Comparison of ENCODE assay signal across 24 cellular contexts in genomic region chr3:155504682-155505081, GRCh38.
DNase-seq lines count a peak whose midpoint lies in the region; ATAC-seq and TF ChIP-seq lines count a peak whose summit lies in the region.
"Had no signal": no experiment of that assay in that cellular context is flagged by ENCODE, and none has a peak within 500 bp of the region (broad histone marks: within the 10 kb centered on the region; RNA-seq: fewer than 3 reads in every experiment).

No MANE protein-coding gene starts in this region.

- TF ChIP-seq POLR2A in stomach (IDR thresholded peaks at IDR 0.05) = no peak

- in situ Hi-C loops in brain microvascular endothelial cell (cut with HindIII; ENCODE audit: low pct_ligation_motif_present, low sequenced_read_pairs) = no loop called here

- 48 to 73% (median 64%) methylated on average over 1 of the region's 1 CpG for WGBS in stomach, 5 donors

- no peak overlapping the region for H3K4me3 ChIP-seq in DND-41 (ENCODE audit: low read depth in 1 of 2, low read length in 2 of 2)
- H3K4me3 ChIP-seq in stomach = no peak overlapping the region
- no peak overlapping the region for H3K4me3 ChIP-seq in brain microvascular endothelial cell (ENCODE audit: low read depth, low read length)
- H3K4me3 ChIP-seq: esophagus squamous epithelium, gastrocnemius medialis, lower lobe of right lung, psoas muscle, suprapubic skin, vagina had no signal

- H3K9ac ChIP-seq in DND-41 (ENCODE audit: low read depth, low read length) = no peak overlapping the region

- no peak for TF ChIP-seq CTCF in DND-41 (IDR thresholded peaks at IDR 0.05; ENCODE audit: borderline replicate concordance, extremely low read depth, low read length, poor library complexity, severe bottlenecking)
- TF ChIP-seq CTCF in stomach (IDR thresholded peaks at IDR 0.05) = no peak
- TF ChIP-seq CTCF in osteocyte (IDR thresholded peaks at IDR 0.05) = no peak
- no peak for TF ChIP-seq CTCF in brain microvascular endothelial cell (IDR thresholded peaks at IDR 0.05; ENCODE audit: low read depth, low read length, missing control alignments)

- H3K27me3 Mint-ChIP-seq in osteocyte (ENCODE audit: unreplicated experiment) = no peaks in the 10 kb centered on the region
- H3K27me3 Mint-ChIP-seq: activated CD4-positive, alpha-beta memory T cell treated with anti-CD3 and anti-CD28 coated beads for 36 hours; activated naive CD8-positive, alpha-beta T cell treated with anti-CD3 and anti-CD28 coated beads, Interleukin-2, amount 50 U/mL, for 24 hours; CD4-positive, CD25-positive, alpha-beta regulatory T cell had no signal

- H3K4me1 Mint-ChIP-seq in osteocyte (ENCODE audit: unreplicated experiment) = no peaks in the 10 kb centered on the region
- H3K4me1 Mint-ChIP-seq: activated naive CD8-positive, alpha-beta T cell treated with anti-CD3 and anti-CD28 coated beads, Interleukin-2, amount 50 U/mL, for 24 hours; CD4-positive, CD25-positive, alpha-beta regulatory T cell had no signal

- ATAC-seq in DND-41 (ENCODE audit: insufficient read depth, low read depth) (no peak), GM19023 (IDR thresholded peaks at IDR 0.05; ENCODE audit: unreplicated experiment) (no peak)
- ATAC-seq: activated naive CD8-positive, alpha-beta T cell treated with anti-CD3 and anti-CD28 coated beads, Interleukin-2, amount 50 U/mL, for 24 hours; gastrocnemius medialis; psoas muscle had no signal

- H3K36me3 ChIP-seq in DND-41 (ENCODE audit: insufficient read depth, low read length) (peaks cover 63% of the 10 kb centered on the region), stomach (peaks cover 0 to 6% (median 0%) of the 10 kb centered on the region in 4 donors), brain microvascular endothelial cell (replicated peaks) (no peaks in the 10 kb centered on the region)
- H3K36me3 ChIP-seq: esophagus squamous epithelium, gastrocnemius medialis, lower lobe of right lung, suprapubic skin, vagina had no signal

- intact Hi-C loops in stomach (cut with DNase I; ENCODE audit: low total_unique reads) = no loop called here

- TF ChIP-seq EP300 in stomach (IDR thresholded peaks at IDR 0.05) = no peak

- H3K4me2 ChIP-seq in DND-41 (ENCODE audit: insufficient read depth, low read length) = no peak overlapping the region

- no peaks in the 10 kb centered on the region for H3K4me1 ChIP-seq in DND-41 (ENCODE audit: insufficient read depth, low read length)
- no peaks in the 10 kb centered on the region for H3K4me1 ChIP-seq in stomach
- H3K4me1 ChIP-seq: esophagus squamous epithelium, gastrocnemius medialis, lower lobe of right lung, psoas muscle, suprapubic skin, vagina had no signal

- no peaks in the 10 kb centered on the region for H3K36me3 Mint-ChIP-seq in osteocyte (ENCODE audit: unreplicated experiment)
- H3K36me3 Mint-ChIP-seq: activated CD4-positive, alpha-beta memory T cell treated with anti-CD3 and anti-CD28 coated beads for 36 hours; CD4-positive, CD25-positive, alpha-beta regulatory T cell had no signal

- H3K4me3 Mint-ChIP-seq in osteocyte (ENCODE audit: unreplicated experiment) = no peak overlapping the region
- H3K4me3 Mint-ChIP-seq: activated CD4-positive, alpha-beta memory T cell treated with anti-CD3 and anti-CD28 coated beads for 36 hours; activated naive CD8-positive, alpha-beta T cell treated with anti-CD3 and anti-CD28 coated beads, Interleukin-2, amount 50 U/mL, for 24 hours; brain; CD4-positive, CD25-positive, alpha-beta regulatory T cell had no signal

- no peaks in the 10 kb centered on the region for H3K9me3 ChIP-seq in DND-41 (ENCODE audit: insufficient read depth, low read length, severe bottlenecking)
- H3K9me3 ChIP-seq in stomach = no peaks in the 10 kb centered on the region
- H3K9me3 ChIP-seq: esophagus squamous epithelium, gastrocnemius medialis, lower lobe of right lung, psoas muscle, suprapubic skin, vagina had no signal

- H3K79me2 ChIP-seq in DND-41 (ENCODE audit: insufficient read depth, low read length) = no peaks in the 10 kb centered on the region

- DNase-seq in DND-41 (no peak), NCI-H2081 treated with DMSO at 0.1 percent for 48 hours (lab: John Stamatoyannopoulos, UW) (peak; percentile 97), NCI-H69 (lab: John Stamatoyannopoulos, UW) (peak; percentile 94), stomach (peak; percentile 40), osteocyte (ENCODE audit: extremely low spot score, unreplicated experiment) (no peak), brain microvascular endothelial cell (no peak)
- DNase-seq: activated CD4-positive, alpha-beta memory T cell treated with anti-CD3 and anti-CD28 coated beads for 36 hours; activated CD4-positive, CD25-positive, alpha-beta regulatory T cell; activated effector memory CD4-positive, alpha-beta T cell treated with Interleukin-2 at 50 U/mL for 16 hours; activated naive CD8-positive, alpha-beta T cell treated with anti-CD3 and anti-CD28 coated beads, Interleukin-2, amount 50 U/mL, for 24 hours; CD4-positive, CD25-positive, alpha-beta regulatory T cell; esophagus squamous epithelium; gastrocnemius medialis; islet precursor cell; KBM-7; lower lobe of right lung; MV-4-11; psoas muscle; RPMI8226; T-helper 9 cell had no signal

- no peaks in the 10 kb centered on the region for H3K27me3 ChIP-seq in DND-41 (ENCODE audit: insufficient read depth, low read length, poor library complexity)
- no peaks in the 10 kb centered on the region for H3K27me3 ChIP-seq in stomach
- H3K27me3 ChIP-seq in brain microvascular endothelial cell (replicated peaks) = no peaks in the 10 kb centered on the region
- H3K27me3 ChIP-seq: esophagus squamous epithelium, gastrocnemius medialis, suprapubic skin, vagina had no signal

- H3K27ac Mint-ChIP-seq in osteocyte (ENCODE audit: unreplicated experiment) = no peak overlapping the region
- H3K27ac Mint-ChIP-seq: activated CD4-positive, alpha-beta memory T cell treated with anti-CD3 and anti-CD28 coated beads for 36 hours; activated naive CD8-positive, alpha-beta T cell treated with anti-CD3 and anti-CD28 coated beads, Interleukin-2, amount 50 U/mL, for 24 hours; CD4-positive, CD25-positive, alpha-beta regulatory T cell had no signal

- no peak overlapping the region for H2AFZ ChIP-seq in DND-41 (ENCODE audit: low read depth, low read length)

- H3K27ac ChIP-seq in DND-41 (ENCODE audit: low read length) (peak overlapping the region; percentile 49; the same call in 1 of the 2 replicates), stomach (no peak overlapping the region), brain microvascular endothelial cell (no peak overlapping the region)
- H3K27ac ChIP-seq: esophagus squamous epithelium, gastrocnemius medialis, lower lobe of right lung, psoas muscle, suprapubic skin, vagina had no signal

- no peaks in the 10 kb centered on the region; the same call in 1 of the 2 replicates for H4K20me1 ChIP-seq in DND-41 (ENCODE audit: insufficient read depth, low read length)

- no peaks in the 10 kb centered on the region for H3K9me3 Mint-ChIP-seq in osteocyte (ENCODE audit: unreplicated experiment)
- H3K9me3 Mint-ChIP-seq: activated CD4-positive, alpha-beta memory T cell treated with anti-CD3 and anti-CD28 coated beads for 36 hours; activated naive CD8-positive, alpha-beta T cell treated with anti-CD3 and anti-CD28 coated beads, Interleukin-2, amount 50 U/mL, for 24 hours had no signal

Comparison
In these comparisons a context has a peak if more than half of its experiments do, and no peak if none do; other contexts are left out.
1. DNase-seq: peak in NCI-H2081 treated with DMSO at 0.1 percent for 48 hours (single experiment), NCI-H69 (single experiment) and stomach (single experiment); none in DND-41 (single experiment), osteocyte (single experiment) and brain microvascular endothelial cell (single experiment).